Comparison of ENCODE assay signal across 10 cellular contexts in genomic region chr17:301681-302299, GRCh38. TPM values are rescaled to one million over a fixed set of nuclear protein-coding genes. Genes with fewer than 3 reads are reported as not detected.
A peak's percentile ranks its signal among the peaks of the same experiment; 100 is the strongest.
DNase-seq lines count a peak whose midpoint lies in the region; ATAC-seq and TF ChIP-seq lines count a peak whose summit lies in the region.
"Had no signal": no experiment of that assay in that cellular context is flagged by ENCODE, and none has a peak within 500 bp of the region (broad histone marks: within the 10 kb centered on the region; RNA-seq: fewer than 3 reads in every experiment).

No MANE protein-coding gene starts in this region.

- no peaks in the 10 kb centered on the region for H3K4me1 Mint-ChIP-seq in immature natural killer cell
- H3K4me1 Mint-ChIP-seq: activated CD4-positive, alpha-beta T cell treated with anti-CD3 and anti-CD28 coated beads for 36 hours; memory B cell had no signal

- 58 to 64% (median 62%) methylated on average over 22 to 27 of the region's 27 CpGs for WGBS in heart left ventricle, 4 donors
- whole genome bisulfite sequencing in neuronal stem cell (ENCODE audit: extremely low coverage in 2 of 2, insufficient read length in 2 of 2, insufficient replicate concordance in 1 of 2), 2 donors: no CpG with 5 or more reads among the region's 27 CpGs
- 89 to 91% methylated on average over 11 to 23 of the region's 27 CpGs for WGBS in upper lobe of left lung, 2 donors

- intact Hi-C loops in heart left ventricle (cut with DNase I): loop anchor here in 3 of 10 donors (2.0 to 10.0 kb wide), 5 partner anchors 31 to 83 kb away; partner anchors contain the start of gene RPH3AL (in 1 of the 3)

- H3K14ac ChIP-seq in neuronal stem cell (ENCODE audit: low read length): no peak overlapping the region

- H4K91ac ChIP-seq in neuronal stem cell (ENCODE audit: low read depth, low read length, poor library complexity): no peak overlapping the region

- no peak for TF ChIP-seq EP300 in upper lobe of left lung (IDR thresholded peaks at IDR 0.05)

- peak overlapping the region; percentile 8 for H3K23ac ChIP-seq in neuronal stem cell (ENCODE audit: low read depth, low read length, poor library complexity)

- DNase-seq in SJCRH30 (peak; percentile 25 to 34), heart left ventricle (peak; percentile 52 to 81 (median 74)), neuronal stem cell (ENCODE audit: low spot score) (no peak), upper lobe of left lung (peak in 1 of 2 donors; percentile 67), AML-193 (lab: John Stamatoyannopoulos, UW) (no peak), immature natural killer cell (no peak)
- DNase-seq: activated CD4-positive, alpha-beta T cell treated with anti-CD3 and anti-CD28 coated beads for 36 hours; effector CD4-positive, alpha-beta T cell had no signal

- no peak overlapping the region for H2BK15ac ChIP-seq in neuronal stem cell (ENCODE audit: low read length)

- H3K27me3 Mint-ChIP-seq in immature natural killer cell (ENCODE audit: low read depth in 3 of 3): peaks cover 0 to 4% (median 0%) of the 10 kb centered on the region in 3 donors
- H3K27me3 Mint-ChIP-seq: activated CD4-positive, alpha-beta T cell treated with anti-CD3 and anti-CD28 coated beads for 36 hours; memory B cell had no signal

- H3K4me1 ChIP-seq in SJCRH30: no peaks in the 10 kb centered on the region
- H3K4me1 ChIP-seq in heart left ventricle: peaks cover 0 to 42% (median 16%) of the 10 kb centered on the region in 12 donors
- peaks cover 9 to 10% of the 10 kb centered on the region in 2 donors for H3K4me1 ChIP-seq in neuronal stem cell (ENCODE audit: control insufficient read depth in 2 of 2, insufficient read depth in 1 of 2, low read depth in 1 of 2, low read length in 2 of 2)
- H3K4me1 ChIP-seq in upper lobe of left lung: peaks cover 0 to 14% (median 5%) of the 10 kb centered on the region in 4 donors

- peak overlapping the region; percentile 20 for H3K18ac ChIP-seq in neuronal stem cell (ENCODE audit: low read length)

- no peaks in the 10 kb centered on the region for H3K9me3 Mint-ChIP-seq in immature natural killer cell
- H3K9me3 Mint-ChIP-seq: memory B cell had no signal

- H2BK120ac ChIP-seq in neuronal stem cell (ENCODE audit: low read depth, low read length): no peak overlapping the region

- no peaks in the 10 kb centered on the region for H3K79me1 ChIP-seq in neuronal stem cell (ENCODE audit: low read depth, low read length)

- no peak for TF ChIP-seq POLR2A in heart left ventricle (IDR thresholded peaks at IDR 0.05)
- no peak for TF ChIP-seq POLR2A in upper lobe of left lung (IDR thresholded peaks at IDR 0.05)

- TF ChIP-seq CTCF in heart left ventricle (IDR thresholded peaks at IDR 0.05): no peak
- no peak for TF ChIP-seq CTCF in upper lobe of left lung (IDR thresholded peaks at IDR 0.05)

- peak overlapping the region; percentile 42 for H3K4ac ChIP-seq in neuronal stem cell (ENCODE audit: low read length)

- no peak overlapping the region for H4K8ac ChIP-seq in neuronal stem cell (ENCODE audit: low read depth, low read length)

- ATAC-seq in heart left ventricle (peak; percentile 34 to 82 (median 71)), upper lobe of left lung (ENCODE audit: low FRiP score in 2 of 2) (peak in 1 of 2 donors; percentile 4), GM21447 (IDR thresholded peaks at IDR 0.05; ENCODE audit: unreplicated experiment) (no peak)
- ATAC-seq: activated CD4-positive, alpha-beta T cell treated with anti-CD3 and anti-CD28 coated beads for 36 hours had no signal

- H3K27ac ChIP-seq in SJCRH30: no peak overlapping the region
- H3K27ac ChIP-seq in heart left ventricle: peak overlapping the region; percentile 44 to 86 (median 77)
- no peak overlapping the region for H3K27ac ChIP-seq in neuronal stem cell (replicated peaks; ENCODE audit: low read length)
- peak overlapping the region; percentile 56 to 82 (median 63) for H3K27ac ChIP-seq in upper lobe of left lung

- H3K4me3 ChIP-seq in SJCRH30: no peak overlapping the region
- H3K4me3 ChIP-seq in heart left ventricle: peak overlapping the region in 4 of 12 donors; percentile 3 to 31 (median 12)
- no peak overlapping the region for H3K4me3 ChIP-seq in neuronal stem cell (ENCODE audit: low read length in 2 of 2)
- no peak overlapping the region for H3K4me3 ChIP-seq in upper lobe of left lung

- H2AFZ ChIP-seq in neuronal stem cell (ENCODE audit: low read length): no peak overlapping the region

- no peaks in the 10 kb centered on the region for H3K36me3 Mint-ChIP-seq in immature natural killer cell

- H2BK5ac ChIP-seq in neuronal stem cell (ENCODE audit: low read length): no peak overlapping the region

- peak overlapping the region in 1 of 5 donors; percentile 44 for H3K4me3 Mint-ChIP-seq in immature natural killer cell
- H3K4me3 Mint-ChIP-seq: activated CD4-positive, alpha-beta T cell treated with anti-CD3 and anti-CD28 coated beads for 36 hours; memory B cell had no signal

- H3K27me3 ChIP-seq in SJCRH30 (no peaks in the 10 kb centered on the region), heart left ventricle (peaks cover 0 to 4% (median 0%) of the 10 kb centered on the region in 9 donors), neuronal stem cell (ENCODE audit: control insufficient read depth in 3 of 3, insufficient read depth in 3 of 3, low read depth in 1 of 3, low read length in 3 of 3) (no peaks in the 10 kb centered on the region), upper lobe of left lung (no peaks in the 10 kb centered on the region)

- H3K9me3 ChIP-seq in SJCRH30 (replicated peaks): no peaks in the 10 kb centered on the region
- H3K9me3 ChIP-seq in heart left ventricle: no peaks in the 10 kb centered on the region
- no peaks in the 10 kb centered on the region for H3K9me3 ChIP-seq in neuronal stem cell (replicated peaks in 1 of 2; ENCODE audit: control insufficient read depth in 2 of 2, insufficient read depth in 1 of 2, low read depth in 1 of 2, low read length in 2 of 2)
- H3K9me3 ChIP-seq in upper lobe of left lung: no peaks in the 10 kb centered on the region

- H3K9ac ChIP-seq in neuronal stem cell (ENCODE audit: low read depth, low read length, poor library complexity): no peak overlapping the region

- H3K36me3 ChIP-seq in SJCRH30: no peaks in the 10 kb centered on the region
- H3K36me3 ChIP-seq in heart left ventricle: no peaks in the 10 kb centered on the region
- no peaks in the 10 kb centered on the region for H3K36me3 ChIP-seq in neuronal stem cell (replicated peaks in 1 of 2; ENCODE audit: control insufficient read depth in 2 of 2, insufficient read depth in 2 of 2, low read length in 2 of 2)
- H3K36me3 ChIP-seq in upper lobe of left lung: peaks cover 0 to 7% (median 0%) of the 10 kb centered on the region in 4 donors

- H2AK5ac ChIP-seq in neuronal stem cell (ENCODE audit: low read depth, low read length): peak overlapping the region; percentile 12

- no peak overlapping the region for H3K4me2 ChIP-seq in neuronal stem cell (ENCODE audit: insufficient read depth, low read length, poor library complexity, severe bottlenecking)

- H3K27ac Mint-ChIP-seq in immature natural killer cell: no peak overlapping the region
- H3K27ac Mint-ChIP-seq: activated CD4-positive, alpha-beta T cell treated with anti-CD3 and anti-CD28 coated beads for 36 hours; memory B cell had no signal

- H2BK12ac ChIP-seq in neuronal stem cell (ENCODE audit: low read length): no peak overlapping the region

RNA-seq across cellular contexts. Expression of gene RPH3AL, which starts 50.8 kb away (rescaled TPM):
- total RNA-seq in SJCRH30 (2014; rRNA removed; shearing (Covaris generic)): 2.6 and 3.0 TPM in 2 replicates
- total RNA-seq in heart left ventricle (1 to 10 TPM; 2.8 to 9.4 (median 6.7) TPM), upper lobe of left lung (10 to 100 TPM; 33.6 to 93.2 (median 54.3) TPM)
- polyA plus RNA-seq in heart left ventricle (1 to 10 TPM; 4.3 to 6.3 TPM), immature natural killer cell (10 to 100 TPM in 1 of 3 donors, 1 to 10 TPM in 2; 4.2 to 10.3 (median 4.5) TPM)
- 7.7 TPM for polyA plus RNA-seq in neuronal stem cell (2013, experiment 1 of 2)
- 6.5 TPM for polyA plus RNA-seq in neuronal stem cell (2013, experiment 2 of 2)

Comparison
In these comparisons a context has a peak if more than half of its experiments do, and no peak if none do; other contexts are left out.
1. DNase-seq: peak in SJCRH30 (2 of 2) and heart left ventricle (5 of 5); none in neuronal stem cell (single experiment), AML-193 (0 of 2) and immature natural killer cell (0 of 3).
2. H3K27ac ChIP-seq: peak in heart left ventricle (12 of 12) and upper lobe of left lung (4 of 4); none in SJCRH30 (single experiment) and neuronal stem cell (single experiment).